8 cellular contexts compared by ENCODE assay signal in the genomic region with DNA sequence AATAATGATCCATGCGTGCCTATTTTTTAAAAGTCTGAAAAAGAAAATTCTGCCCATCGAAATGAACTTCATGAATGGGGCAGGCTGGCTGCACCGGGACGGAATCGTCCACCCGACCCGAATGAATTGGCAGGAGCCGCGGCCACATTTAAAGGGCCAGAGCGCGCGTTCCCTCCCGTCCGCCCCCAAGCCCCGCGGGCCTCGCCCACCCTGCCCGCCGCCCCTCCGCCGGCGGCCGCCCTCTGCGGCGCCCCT. TPM values are rescaled to one million over a fixed set of nuclear protein-coding genes. Genes with fewer than 3 reads are reported as not detected.
DNase-seq lines count a peak whose midpoint lies in the region; ATAC-seq and FAIRE-seq lines count a peak whose summit lies in the region.

No MANE protein-coding gene starts in this region.

- H3K56ac ChIP-seq in mesendoderm (ENCODE audit: low read length) = peak overlapping the region; percentile 80

- H3K4me3 Mint-ChIP-seq in activated CD4-positive, alpha-beta T cell treated with anti-CD3 and anti-CD28 coated beads, Interleukin-2, amount 10 ng/mL, durations not matched to agents 24 days and 14 days = peak overlapping the region; percentile 90

- peak; percentile 6 for ATAC-seq in HG03097 (IDR thresholded peaks at IDR 0.05; ENCODE audit: low FRiP score, unreplicated experiment)

- H3K9ac ChIP-seq in mesendoderm (ENCODE audit: low read length) = peak overlapping the region; percentile 64

- H2AK5ac ChIP-seq in mesendoderm (ENCODE audit: low read length) = no peak overlapping the region

- no peak for FAIRE-seq in urothelium cell line (lab: Jason Lieb, UNC)

- H3K27me3 Mint-ChIP-seq in activated CD4-positive, alpha-beta T cell treated with anti-CD3 and anti-CD28 coated beads, Interleukin-2, amount 10 ng/mL, durations not matched to agents 24 days and 14 days = peaks cover 20% of the 10 kb centered on the region

- H3K27ac Mint-ChIP-seq in activated CD4-positive, alpha-beta T cell treated with anti-CD3 and anti-CD28 coated beads, Interleukin-2, amount 10 ng/mL, durations not matched to agents 24 days and 14 days = peak overlapping the region; percentile 98

- peaks cover 2% of the 10 kb centered on the region for H3K36me3 ChIP-seq in mesendoderm (ENCODE audit: control insufficient read depth, insufficient read depth, low read length)

- H3K4me1 Mint-ChIP-seq in activated CD4-positive, alpha-beta T cell treated with anti-CD3 and anti-CD28 coated beads, Interleukin-2, amount 10 ng/mL, durations not matched to agents 24 days and 14 days = peaks cover 36% of the 10 kb centered on the region

- H3K79me2 ChIP-seq in mesendoderm (ENCODE audit: control insufficient read depth, insufficient read depth, low read length) = peaks cover 41% of the 10 kb centered on the region

- peaks cover 5% of the 10 kb centered on the region for H3K79me1 ChIP-seq in mesendoderm (ENCODE audit: low read length)

- H3K27ac ChIP-seq in mesendoderm (ENCODE audit: low read depth, low read length) = peak overlapping the region; percentile 66

- H3K23ac ChIP-seq in mesendoderm (ENCODE audit: low read length) = no peak overlapping the region

- H2BK5ac ChIP-seq in mesendoderm (ENCODE audit: low read length) = peak overlapping the region; percentile 9

- H2BK15ac ChIP-seq in mesendoderm (replicated peaks; ENCODE audit: low read depth) = no peak overlapping the region

- peak overlapping the region; percentile 63 for H3K4me2 ChIP-seq in mesendoderm (ENCODE audit: low read length)

- H4K5ac ChIP-seq in mesendoderm (ENCODE audit: low read length) = no peak overlapping the region

- no peaks in the 10 kb centered on the region for H3K9me3 Mint-ChIP-seq in activated CD4-positive, alpha-beta T cell treated with anti-CD3 and anti-CD28 coated beads, Interleukin-2, amount 10 ng/mL, durations not matched to agents 24 days and 14 days

- peak overlapping the region; percentile 28 for H3K4me3 ChIP-seq in mesendoderm (ENCODE audit: low read length)

- DNase-seq in activated CD4-positive, alpha-beta T cell treated with anti-CD3 and anti-CD28 coated beads, Interleukin-2, amount 10 ng/mL, durations not matched to agents 24 days and 14 days = no peak
- no peak for DNase-seq in activated CD4-positive, alpha-beta T cell treated with anti-CD3 and anti-CD28 coated beads, Interleukin-2, amount 50 U/mL, for 4 hours
- DNase-seq in astrocyte of the hippocampus (ENCODE audit: low read depth, low spot score) (peak; percentile 66), mesendoderm (no peak), DMS153 (lab: John Stamatoyannopoulos, UW) (no peak), NOMO-1 treated with dmso at 0.1 percent for 144 hours (lab: John Stamatoyannopoulos, UW; ENCODE audit: unreplicated experiment) (no peak), urothelium cell line (ENCODE audit: low spot score) (no peak)

- peaks cover 14% of the 10 kb centered on the region for H3K4me1 ChIP-seq in mesendoderm (ENCODE audit: control insufficient read depth, low read depth, low read length)

- no peak overlapping the region for H4K8ac ChIP-seq in mesendoderm (ENCODE audit: low read depth, low read length)

- H3K18ac ChIP-seq in mesendoderm (ENCODE audit: low read length) = peak overlapping the region; percentile 82

- intact Hi-C loops in activated CD4-positive, alpha-beta T cell treated with anti-CD3 and anti-CD28 coated beads, Interleukin-2, amount 10 ng/mL, durations not matched to agents 24 days and 14 days (cut with micrococcal nuclease) = loop anchor here (1.0 to 10.0 kb wide), 8 partner anchors 77 to 1038 kb away; a partner anchor contains a TSS

- H3K27me3 ChIP-seq in mesendoderm (ENCODE audit: insufficient read depth, low read length, poor library complexity) = no peaks in the 10 kb centered on the region

- H3K36me3 Mint-ChIP-seq in activated CD4-positive, alpha-beta T cell treated with anti-CD3 and anti-CD28 coated beads, Interleukin-2, amount 10 ng/mL, durations not matched to agents 24 days and 14 days (ENCODE audit: low read depth) = peaks cover 43% of the 10 kb centered on the region

- no peak overlapping the region for H3K4ac ChIP-seq in mesendoderm (ENCODE audit: low read depth, low read length)

- H2BK120ac ChIP-seq in mesendoderm (ENCODE audit: low read depth, low read length) = no peak overlapping the region

- WGBS in mesendoderm (ENCODE audit: extremely low coverage, insufficient coverage, low lambda C conversion rate) = no CpG with 5 or more reads among the region's 25 CpGs

RNA-seq across cellular contexts. Expression of a gene that starts 0.3 kb away (rescaled TPM):
- 79.7 and 81.0 TPM in 2 replicates for total RNA-seq in activated CD4-positive, alpha-beta T cell treated with anti-CD3 and anti-CD28 coated beads, Interleukin-2, amount 10 ng/mL, durations not matched to agents 24 days and 14 days
- 7.2 TPM for polyA plus RNA-seq in mesendoderm (2013, experiment 1 of 2)
- 6.2 TPM for polyA plus RNA-seq in mesendoderm (2013, experiment 2 of 2)
